8 cellular contexts compared by ENCODE assay signal in genomic region chr20:17568972-17569471, GRCh38. TPM values are rescaled to one million over a fixed set of nuclear protein-coding genes. Genes with fewer than 3 reads are reported as not detected.
A peak's percentile ranks its signal among the peaks of the same experiment; 100 is the strongest.
DNase-seq lines count a peak whose midpoint lies in the region; ATAC-seq and TF ChIP-seq lines count a peak whose summit lies in the region.

No MANE protein-coding gene starts in this region.

- no peaks in the 10 kb centered on the region for H3K9me3 ChIP-seq in adipocyte (ENCODE audit: control insufficient read depth, low read length)
- no peaks in the 10 kb centered on the region for H3K9me3 ChIP-seq in neural progenitor cell (ENCODE audit: low read depth)

- H3K4me2 ChIP-seq in neural progenitor cell = peak overlapping the region; percentile 85

- H3K79me2 ChIP-seq in neural progenitor cell (ENCODE audit: low read depth) = peaks cover 34% of the 10 kb centered on the region

- H4K20me1 ChIP-seq in neural progenitor cell (ENCODE audit: low read depth) = peaks cover 35% of the 10 kb centered on the region

- no peak for TF ChIP-seq CTCF in 22Rv1 (IDR thresholded peaks at IDR 0.05)
- TF ChIP-seq CTCF in neural progenitor cell (IDR thresholded peaks at IDR 0.05) = no peak

- H3F3A ChIP-seq in neural progenitor cell (ENCODE audit: low read depth) = peaks cover 29% of the 10 kb centered on the region

- H2AFZ ChIP-seq in neural progenitor cell (replicated peaks) = peak overlapping the region; percentile 54

- H3K9me3 Mint-ChIP-seq in neural progenitor cell = no peaks in the 10 kb centered on the region

- peak overlapping the region; percentile 93 for H3K27ac ChIP-seq in 22Rv1
- no peak overlapping the region for H3K27ac ChIP-seq in neural progenitor cell

- DNase-seq in GM04504 (ENCODE audit: low read depth) = peak; percentile 98
- DNase-seq in NCI-H748 treated with DMSO at 0.1 percent for 48 hours (lab: John Stamatoyannopoulos, UW) = peak; percentile 70
- peak; percentile 98 for DNase-seq in adipocyte (ENCODE audit: low read depth)
- peak; percentile 98 for DNase-seq in glomerular visceral epithelial cell (ENCODE audit: extremely low spot score)
- peak; percentile 57 for DNase-seq in neural progenitor cell (ENCODE audit: low spot score)
- no peak for DNase-seq in activated CD4-positive, CD25-positive, alpha-beta regulatory T cell treated with anti-CD3 and anti-CD28 coated beads, Interleukin-2, amount 50 U/mL, for 72 hours

- H3K27me3 Mint-ChIP-seq in neural progenitor cell (ENCODE audit: insufficient read depth, low read depth) = peaks cover 4% of the 10 kb centered on the region

- no peaks in the 10 kb centered on the region for H3K27me3 ChIP-seq in adipocyte (replicated peaks; ENCODE audit: control insufficient read depth, insufficient read depth, low read length)
- H3K27me3 ChIP-seq in neural progenitor cell = peaks cover 12% of the 10 kb centered on the region

- H3K9ac ChIP-seq in adipocyte (ENCODE audit: low read length) = peak overlapping the region; percentile 87
- H3K9ac ChIP-seq in neural progenitor cell = no peak overlapping the region

- H3K4me1 Mint-ChIP-seq in neural progenitor cell = peaks cover 25% of the 10 kb centered on the region

- H3K4me3 ChIP-seq in adipocyte (ENCODE audit: low read length) (peak overlapping the region; percentile 99), neural progenitor cell (peak overlapping the region; percentile 81)

- H3K4me1 ChIP-seq in adipocyte (ENCODE audit: control insufficient read depth, insufficient read depth, low read length) = peaks cover 45% of the 10 kb centered on the region
- H3K4me1 ChIP-seq in neural progenitor cell = peaks cover 22% of the 10 kb centered on the region

- H3K27ac Mint-ChIP-seq in neural progenitor cell = peak overlapping the region; percentile 94

- H3K36me3 Mint-ChIP-seq in neural progenitor cell = no peaks in the 10 kb centered on the region

- peak overlapping the region; percentile 95 for H3K4me3 Mint-ChIP-seq in neural progenitor cell

- ATAC-seq in GM18867 (IDR thresholded peaks at IDR 0.05; ENCODE audit: unreplicated experiment) = no peak

- no peaks in the 10 kb centered on the region for H3K36me3 ChIP-seq in adipocyte (ENCODE audit: control insufficient read depth, insufficient read depth, low read length, severe bottlenecking)
- H3K36me3 ChIP-seq in neural progenitor cell = no peaks in the 10 kb centered on the region

RNA-seq across cellular contexts. Expression of gene DSTN, which starts 0.9 kb away (rescaled TPM):
- total RNA-seq in neural progenitor cell (ENCODE audit: low replicate concordance) = 107 and 158 TPM in 2 replicates

RNA-seq across cellular contexts. Expression of gene BFSP1, which starts 37.8 kb away (rescaled TPM):
- not detected in 2 replicates for total RNA-seq in neural progenitor cell (ENCODE audit: low replicate concordance)
